ENCODE assay signal across 9 cellular contexts in the genomic region with DNA sequence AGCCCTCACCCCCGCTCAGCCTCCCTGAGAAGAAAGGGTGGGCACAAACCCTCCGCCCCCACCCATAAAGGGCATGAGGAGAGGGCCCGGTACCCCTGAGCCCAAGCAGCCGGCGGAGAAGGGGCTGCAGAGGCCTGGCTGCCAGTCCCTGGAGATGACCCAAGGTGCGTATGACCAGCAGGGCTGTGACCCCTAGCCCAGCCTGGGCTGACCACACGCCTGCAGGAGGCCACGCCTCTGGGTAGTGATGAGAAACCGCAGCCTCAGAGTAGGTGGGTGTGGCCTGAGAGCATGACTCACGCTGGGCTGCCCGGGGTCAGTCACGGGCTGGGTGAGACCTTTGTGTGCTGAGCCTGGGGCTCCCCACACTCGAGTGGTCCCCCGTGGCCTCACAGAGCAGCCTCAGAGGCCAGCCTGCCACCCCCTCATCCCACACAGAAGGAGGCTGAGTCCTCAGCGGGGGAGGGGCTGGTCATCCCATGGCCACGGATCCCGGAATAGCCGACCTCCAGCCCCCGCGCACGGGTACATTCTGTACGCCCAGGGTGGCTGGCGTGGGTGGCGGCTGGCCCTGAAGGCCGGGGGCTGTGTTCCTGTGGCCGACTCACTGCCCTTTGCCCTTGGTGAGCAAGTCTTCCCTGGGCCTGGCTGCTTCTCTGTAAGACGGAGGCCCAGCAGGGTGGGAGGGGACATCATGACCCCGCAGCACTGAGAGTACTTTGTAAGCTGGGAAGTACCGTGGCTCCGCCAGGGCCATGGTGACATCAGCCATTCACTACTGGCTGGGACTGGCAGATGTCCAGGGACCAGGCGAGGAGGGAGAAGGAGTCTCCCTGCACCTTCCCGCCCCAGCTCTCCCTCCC.
DNase-seq lines count a peak whose midpoint lies in the region; ATAC-seq and TF ChIP-seq lines count a peak whose summit lies in the region.
"Had no signal": no experiment of that assay in that cellular context is flagged by ENCODE, and none has a peak within 500 bp of the region (broad histone marks: within the 10 kb centered on the region; RNA-seq: fewer than 3 reads in every experiment).

No MANE protein-coding gene starts in this region.

- H3K36me3 Mint-ChIP-seq in HFFc6 (ENCODE audit: low read depth), result 0 out of 2 replicates have a peak, but pooled peaks cover under 1% of the 10 kb centered on the region

- H3K4me1 ChIP-seq in neuron (ENCODE audit: insufficient read depth, low read length), result peaks cover 22% of the 10 kb centered on the region

- H3K4me1 Mint-ChIP-seq in HFFc6 (ENCODE audit: low read depth), result no peaks in the 10 kb centered on the region
- H3K4me1 Mint-ChIP-seq: central memory CD8-positive, alpha-beta T cell had no signal

- no peaks in the 10 kb centered on the region for H3K9me3 ChIP-seq in neuron (ENCODE audit: low read length)

- peak overlapping the region; percentile 79 for H3K27ac Mint-ChIP-seq in HFFc6

- no peaks in the 10 kb centered on the region for H3K9me3 Mint-ChIP-seq in HFFc6
- H3K9me3 Mint-ChIP-seq: central memory CD8-positive, alpha-beta T cell had no signal

- H3K27me3 ChIP-seq in neuron (ENCODE audit: insufficient read depth, low read length), result no peaks in the 10 kb centered on the region

- no peak for TF ChIP-seq CTCF in AG09319 (IDR thresholded peaks at IDR 0.05; ENCODE audit: low read depth, low read length)
- no peak; the same call in 1 of the 2 replicates for TF ChIP-seq CTCF in HFFc6 (IDR thresholded peaks at IDR 0.05)
- TF ChIP-seq CTCF in WI38 (IDR thresholded peaks at IDR 0.05; ENCODE audit: low read depth, low read length), result no peak
- no peak for TF ChIP-seq CTCF in foreskin fibroblast (IDR thresholded peaks at IDR 0.05; ENCODE audit: low read depth, low read length)

- H3K4me3 Mint-ChIP-seq in HFFc6, result peak overlapping the region; percentile 63
- H3K4me3 Mint-ChIP-seq: central memory CD8-positive, alpha-beta T cell had no signal

- peaks cover 26% of the 10 kb centered on the region for H3K27me3 Mint-ChIP-seq in HFFc6 (ENCODE audit: insufficient read depth)

- ATAC-seq in HG03108 (IDR thresholded peaks at IDR 0.05; ENCODE audit: unreplicated experiment), result no peak
- ATAC-seq in GM19397 (IDR thresholded peaks at IDR 0.05; ENCODE audit: unreplicated experiment), result no peak
- no peak for ATAC-seq in GM21737 (IDR thresholded peaks at IDR 0.05; ENCODE audit: unreplicated experiment)

- H3K4me3 ChIP-seq in WI38 (ENCODE audit: low read depth, low read length) (peak overlapping the region; percentile 22), foreskin fibroblast (ENCODE audit: low read depth in 1 of 2, low read length in 2 of 2) (peak overlapping the region in 1 of 2 donors; percentile 21), neuron (ENCODE audit: low read length) (peak overlapping the region; percentile 23)

- H3K36me3 ChIP-seq in neuron (ENCODE audit: insufficient read depth, low read length), result no peaks in the 10 kb centered on the region

- DNase-seq in AG09319 (ENCODE audit: extremely low read depth, low read depth) (peak; percentile 60), HFFc6 (peak; percentile 84), foreskin fibroblast (peak; percentile 94 to 98)

- H2AFZ ChIP-seq in neuron (ENCODE audit: low read depth, low read length), result peak overlapping the region; percentile 44
